ENCODE assay signal across 7 cellular contexts in genomic region chr22:50314455-50315288, GRCh38. TPM values are rescaled to one million over a fixed set of nuclear protein-coding genes. Genes with fewer than 3 reads are reported as not detected.
DNase-seq lines count a peak whose midpoint lies in the region; ATAC-seq and TF ChIP-seq lines count a peak whose summit lies in the region.

No MANE protein-coding gene starts in this region.

- POLR2A ChIA-PET in T-cell (lab: Charles Lee) = no interaction called here
- POLR2A ChIA-PET in activated naive CD8-positive, alpha-beta T cell treated with anti-CD3 and anti-CD28 coated beads, Interleukin-2, amount 10 ng/mL, durations not matched to agents 7 days and 5 days (lab: Charles Lee) = interaction anchor here (0.6 to 2.6 kb wide), 17 partner anchors 8 to 230 kb away, joined by 3 to 21 read pairs (median 3); partner anchors contain the start of genes ADM2, DENND6B, LMF2 and NCAPH2

- ATAC-seq in GM19025 (IDR thresholded peaks at IDR 0.05; ENCODE audit: low read depth, unreplicated experiment) = peak; percentile 75
- peak; percentile 66 for ATAC-seq in HG03095 (IDR thresholded peaks at IDR 0.05; ENCODE audit: unreplicated experiment)
- ATAC-seq in T-cell (replicated peaks in 1 of 4) = peak; percentile 93 to 95 (median 93)
- ATAC-seq in activated naive CD8-positive, alpha-beta T cell treated with anti-CD3 and anti-CD28 coated beads, Interleukin-2, amount 10 ng/mL, durations not matched to agents 7 days and 5 days (ENCODE audit: low read depth) = peak; percentile 94

- no peaks in the 10 kb centered on the region for H3K9me3 Mint-ChIP-seq in T-cell
- no peaks in the 10 kb centered on the region for H3K9me3 Mint-ChIP-seq in activated naive CD8-positive, alpha-beta T cell treated with anti-CD3 and anti-CD28 coated beads, Interleukin-2, amount 10 ng/mL, durations not matched to agents 7 days and 5 days
- no peaks in the 10 kb centered on the region for H3K9me3 Mint-ChIP-seq in mesothelial cell of epicardium

- CTCF ChIA-PET in T-cell (lab: Charles Lee) = no interaction called here

- peaks cover 15 to 20% (median 16%) of the 10 kb centered on the region in 3 donors for H3K4me1 Mint-ChIP-seq in T-cell
- peaks cover 11% of the 10 kb centered on the region for H3K4me1 Mint-ChIP-seq in activated naive CD8-positive, alpha-beta T cell treated with anti-CD3 and anti-CD28 coated beads, Interleukin-2, amount 10 ng/mL, durations not matched to agents 7 days and 5 days
- peaks cover 4% of the 10 kb centered on the region for H3K4me1 Mint-ChIP-seq in mesothelial cell of epicardium

- H3K27ac Mint-ChIP-seq in T-cell = peak overlapping the region; percentile 90 to 93
- peak overlapping the region; percentile 92 for H3K27ac Mint-ChIP-seq in activated naive CD8-positive, alpha-beta T cell treated with anti-CD3 and anti-CD28 coated beads, Interleukin-2, amount 10 ng/mL, durations not matched to agents 7 days and 5 days
- H3K27ac Mint-ChIP-seq in mesothelial cell of epicardium = no peak overlapping the region

- TF ChIP-seq CTCF in mesothelial cell of epicardium (IDR thresholded peaks at IDR 0.05; ENCODE audit: unreplicated experiment) = no peak

- H3K27me3 Mint-ChIP-seq in T-cell (no peaks in the 10 kb centered on the region), mesothelial cell of epicardium (ENCODE audit: low read depth) (no peaks in the 10 kb centered on the region)
- no peaks in the 10 kb centered on the region for H3K27me3 Mint-ChIP-seq in activated naive CD8-positive, alpha-beta T cell treated with anti-CD3 and anti-CD28 coated beads, Interleukin-2, amount 10 ng/mL, durations not matched to agents 7 days and 5 days

- H3K36me3 Mint-ChIP-seq in T-cell (no peaks in the 10 kb centered on the region), mesothelial cell of epicardium (peaks cover 3% of the 10 kb centered on the region)
- H3K36me3 Mint-ChIP-seq in activated naive CD8-positive, alpha-beta T cell treated with anti-CD3 and anti-CD28 coated beads, Interleukin-2, amount 10 ng/mL, durations not matched to agents 7 days and 5 days = no peaks in the 10 kb centered on the region

- intact Hi-C loops in posterior vena cava (cut with DNase I) = no loop called here

- H3K4me3 Mint-ChIP-seq in T-cell = peak overlapping the region; percentile 76 to 82 (median 78)
- H3K4me3 Mint-ChIP-seq in activated naive CD8-positive, alpha-beta T cell treated with anti-CD3 and anti-CD28 coated beads, Interleukin-2, amount 10 ng/mL, durations not matched to agents 7 days and 5 days = peak overlapping the region; percentile 88
- no peak overlapping the region for H3K4me3 Mint-ChIP-seq in mesothelial cell of epicardium

- DNase-seq in T-cell (peak; percentile 32 to 78 (median 60)), posterior vena cava (ENCODE audit: low spot score) (peak; percentile 89), mesothelial cell of epicardium (ENCODE audit: low spot score in 2 of 2, unreplicated experiment in 2 of 2) (no peak), NCI-H524 (lab: John Stamatoyannopoulos, UW) (no peak)
- peak; percentile 83 for DNase-seq in activated naive CD8-positive, alpha-beta T cell treated with anti-CD3 and anti-CD28 coated beads, Interleukin-2, amount 10 ng/mL, durations not matched to agents 7 days and 5 days

RNA-seq across cellular contexts. Expression of gene PLXNB2, which starts 7.2 kb away (rescaled TPM):
- total RNA-seq in T-cell (10 to 100 TPM in 1 of 5 donors, 1 to 10 TPM in 4; 4.3 to 11.8 (median 6.5) TPM), posterior vena cava (100 to 1,000 TPM; 108 to 125 TPM), mesothelial cell of epicardium (467 to 493 TPM (median 468 TPM) in 3 replicates)
- 10 to 100 TPM; 43.0 to 45.8 TPM for total RNA-seq in activated naive CD8-positive, alpha-beta T cell treated with anti-CD3 and anti-CD28 coated beads, Interleukin-2, amount 10 ng/mL, durations not matched to agents 7 days and 5 days

RNA-seq across cellular contexts. Expression of gene DENND6B, which starts 12.1 kb away (rescaled TPM):
- total RNA-seq in T-cell = 1 to 10 TPM; 2.1 to 5.0 (median 3.5) TPM
- total RNA-seq in activated naive CD8-positive, alpha-beta T cell treated with anti-CD3 and anti-CD28 coated beads, Interleukin-2, amount 10 ng/mL, durations not matched to agents 7 days and 5 days = 1 to 10 TPM; 8.8 to 9.5 TPM
- 1 to 10 TPM; 2.1 to 2.5 TPM for total RNA-seq in posterior vena cava
- total RNA-seq in mesothelial cell of epicardium = 19.0 to 20.7 TPM (median 19.2 TPM) in 3 replicates

RNA-seq across cellular contexts. Expression of gene PPP6R2, which starts 28.5 kb away (rescaled TPM):
- total RNA-seq in T-cell (100 to 1,000 TPM in 1 of 5 donors, 10 to 100 TPM in 4; 71.2 to 105 (median 96.8) TPM), posterior vena cava (10 to 100 TPM; 35.3 to 36.0 TPM), mesothelial cell of epicardium (79.4 to 83.7 TPM (median 80.1 TPM) in 3 replicates)
- 10 to 100 TPM; 81.6 to 86.8 TPM for total RNA-seq in activated naive CD8-positive, alpha-beta T cell treated with anti-CD3 and anti-CD28 coated beads, Interleukin-2, amount 10 ng/mL, durations not matched to agents 7 days and 5 days

RNA-seq across cellular contexts. Expression of gene MAPK11, which starts 44.5 kb away (rescaled TPM):
- total RNA-seq in T-cell (1 to 10 TPM; 3.5 to 8.9 (median 5.6) TPM), posterior vena cava (10 to 100 TPM; 11.5 to 11.6 TPM), mesothelial cell of epicardium (5.9 to 8.4 TPM (median 8.3 TPM) in 3 replicates)
- total RNA-seq in activated naive CD8-positive, alpha-beta T cell treated with anti-CD3 and anti-CD28 coated beads, Interleukin-2, amount 10 ng/mL, durations not matched to agents 7 days and 5 days = 1 to 10 TPM; 7.9 to 8.5 TPM

RNA-seq across cellular contexts. Expression of gene MAPK12, which starts 53.2 kb away (rescaled TPM):
- 1 to 10 TPM; 1.7 to 3.1 (median 2.9) TPM for total RNA-seq in T-cell
- total RNA-seq in activated naive CD8-positive, alpha-beta T cell treated with anti-CD3 and anti-CD28 coated beads, Interleukin-2, amount 10 ng/mL, durations not matched to agents 7 days and 5 days = 1 to 10 TPM; 3.1 to 3.6 TPM
- 10 to 100 TPM; 10.4 to 13.2 TPM for total RNA-seq in posterior vena cava
- 55.6 to 63.3 TPM (median 57.2 TPM) in 3 replicates for total RNA-seq in mesothelial cell of epicardium

Comparison
In these comparisons a context has a peak if more than half of its experiments do, and no peak if none do; other contexts are left out.
1. DNase-seq: peak in T-cell (34 of 34), activated naive CD8-positive, alpha-beta T cell treated with anti-CD3 and anti-CD28 coated beads, Interleukin-2, amount 10 ng/mL, durations not matched to agents 7 days and 5 days (single experiment) and posterior vena cava (single experiment); none in mesothelial cell of epicardium (0 of 2) and NCI-H524 (0 of 2).
2. Peak in every context shown above with its lines, with median percentiles within 50 percentile points of each other: ATAC-seq.